ENCODE assay signal across 15 cellular contexts in the genomic region with DNA sequence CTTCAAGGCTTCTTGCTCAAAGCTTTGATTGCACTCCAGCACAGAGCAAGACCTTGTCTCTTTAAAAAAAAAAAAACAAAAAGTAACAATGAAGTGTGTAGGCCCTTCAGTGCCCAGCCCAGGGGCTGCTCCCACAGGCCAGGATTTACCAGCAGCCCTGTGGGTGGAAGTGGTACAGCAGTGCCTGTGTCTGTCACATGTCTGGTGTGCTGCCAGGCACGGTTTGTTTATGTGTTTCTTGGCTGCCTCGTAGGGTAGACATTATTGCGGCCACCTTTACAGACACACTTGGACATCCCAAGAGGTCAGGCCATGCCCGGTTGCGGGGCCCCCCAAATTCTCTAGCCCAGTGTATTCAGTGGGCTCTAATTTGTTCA. TPM values are rescaled to one million over a fixed set of nuclear protein-coding genes. Genes with fewer than 3 reads are reported as not detected.
DNase-seq lines count a peak whose midpoint lies in the region; ATAC-seq and TF ChIP-seq lines count a peak whose summit lies in the region.
"Had no signal": no experiment of that assay in that cellular context is flagged by ENCODE, and none has a peak within 500 bp of the region (broad histone marks: within the 10 kb centered on the region; RNA-seq: fewer than 3 reads in every experiment).

No MANE protein-coding gene starts in this region.

- DNase-seq in GM23248 (peak; percentile 15), caudate nucleus (lab: John Stamatoyannopoulos, UW) (peak in 30 of 61 donors; percentile 7 to 57 (median 24)), right atrium auricular region (ENCODE audit: low spot score) (no peak), renal cortical epithelial cell (ENCODE audit: low read depth) (peak; percentile 49), NCI-H1436 treated with DMSO at 0.1 percent for 48 hours (lab: John Stamatoyannopoulos, UW) (no peak)
- no peak for DNase-seq in CD4-positive, alpha-beta T cell
- DNase-seq: activated CD4-positive, alpha-beta T cell treated with anti-CD3 and anti-CD28 coated beads for 36 hours; GDM1; KBM-7; NCI-H2081 had no signal

- TF ChIP-seq POLR2A in GM18505 (IDR thresholded peaks at IDR 0.05; ENCODE audit: borderline replicate concordance, extremely low read depth, insufficient read depth, insufficient read length), result no peak

- H3K27me3 Mint-ChIP-seq in CD4-positive, alpha-beta T cell, result no peaks in the 10 kb centered on the region
- H3K27me3 Mint-ChIP-seq: activated CD4-positive, alpha-beta T cell treated with anti-CD3 and anti-CD28 coated beads for 36 hours; B cell; T-cell had no signal

- H3K4me1 ChIP-seq in GM23248 (ENCODE audit: insufficient read depth) (peaks cover 28% of the 10 kb centered on the region), right atrium auricular region (peaks cover 0 to 69% of the 10 kb centered on the region in 2 donors)

- no peak overlapping the region for H3K4me2 ChIP-seq in GM23248 (ENCODE audit: unreplicated experiment)

- 65 to 69% methylated on average over 5 of the region's 5 CpGs for WGBS in GM23248 (ENCODE audit: low coverage in 1 of 2, low lambda C conversion rate in 2 of 2, missing lambda C conversion rate in 2 of 2), 2 experiments

- no peaks in the 10 kb centered on the region for H3K27me3 ChIP-seq in GM23248 (replicated peaks; ENCODE audit: insufficient read depth)
- H3K27me3 ChIP-seq in right atrium auricular region, result no peaks in the 10 kb centered on the region
- H3K27me3 ChIP-seq in CD4-positive, alpha-beta T cell (ENCODE audit: control insufficient read depth, insufficient read depth, low read length), result no peaks in the 10 kb centered on the region

- no peak for ATAC-seq in GM18505 (IDR thresholded peaks at IDR 0.05; ENCODE audit: unreplicated experiment)
- ATAC-seq in GM18498 (IDR thresholded peaks at IDR 0.05; ENCODE audit: unreplicated experiment), result no peak
- ATAC-seq in CD4-positive, alpha-beta T cell (ENCODE audit: poor library complexity), result no peak
- ATAC-seq: activated CD4-positive, alpha-beta T cell treated with anti-CD3 and anti-CD28 coated beads for 36 hours; T-cell had no signal

- peaks cover 31% of the 10 kb centered on the region for H3F3A ChIP-seq in GM23248 (ENCODE audit: insufficient read depth)

- H3K79me2 ChIP-seq in GM23248 (ENCODE audit: insufficient read depth), result peaks cover 81% of the 10 kb centered on the region

- intact Hi-C loops in CD4-positive, alpha-beta T cell (cut with DNase I, micrococcal nuclease), result no loop called here

- H3K4me3 ChIP-seq in GM23248, result no peak overlapping the region
- H3K4me3 ChIP-seq in right atrium auricular region, result no peak overlapping the region

- CTCF ChIA-PET in CD4-positive, alpha-beta T cell (lab: Charles Lee), result no interaction called here

- H3K9me3 Mint-ChIP-seq in CD4-positive, alpha-beta T cell, result no peaks in the 10 kb centered on the region
- H3K9me3 Mint-ChIP-seq: activated T-helper 2 cell treated with anti-CD3 and anti-CD28 coated beads, Interferon-gamma antibody, Interleukin-2, Interleukin-4, amounts not matched to agents 10 μg/mL and 5 μg/mL and 100 μg/mL, durations not matched to agents 14 hours and 24 hours and 36 hours; T-cell had no signal

- no peaks in the 10 kb centered on the region for H3K9me2 ChIP-seq in GM23248 (ENCODE audit: insufficient read depth)

- no peaks in the 10 kb centered on the region for H3K9me3 ChIP-seq in GM23248 (ENCODE audit: low read depth)
- H3K9me3 ChIP-seq in right atrium auricular region, result no peaks in the 10 kb centered on the region
- H3K9me3 ChIP-seq in CD4-positive, alpha-beta T cell (ENCODE audit: control insufficient read depth, low read length), result no peaks in the 10 kb centered on the region

- in situ Hi-C loops in GM23248 (cut with MboI), result no loop called here

- H3K4me1 Mint-ChIP-seq in CD4-positive, alpha-beta T cell (ENCODE audit: low read depth), result peaks cover 15% of the 10 kb centered on the region

- peaks cover 42% of the 10 kb centered on the region for H3K36me3 ChIP-seq in GM23248 (ENCODE audit: low read depth)
- H3K36me3 ChIP-seq in right atrium auricular region, result peaks cover 65% of the 10 kb centered on the region

- H2AFZ ChIP-seq in GM23248, result no peak overlapping the region

- no peak overlapping the region for H3K27ac ChIP-seq in GM23248
- H3K27ac ChIP-seq in caudate nucleus (ENCODE audit: low read depth, low read length), result peak overlapping the region; percentile 72
- peak overlapping the region; percentile 57 to 63 for H3K27ac ChIP-seq in right atrium auricular region
- no peak overlapping the region for H3K27ac ChIP-seq in CD4-positive, alpha-beta T cell (ENCODE audit: low read depth, low read length)

- no peak for TF ChIP-seq CTCF in right atrium auricular region (IDR thresholded peaks at IDR 0.05)
- TF ChIP-seq CTCF in CD4-positive, alpha-beta T cell (IDR thresholded peaks at IDR 0.05), result no peak

- no peaks in the 10 kb centered on the region for H4K20me1 ChIP-seq in GM23248 (ENCODE audit: insufficient read depth)

- H3K9ac ChIP-seq in GM23248, result no peak overlapping the region

- no peak overlapping the region for H3K27ac Mint-ChIP-seq in CD4-positive, alpha-beta T cell
- H3K27ac Mint-ChIP-seq: activated CD4-positive, alpha-beta T cell treated with anti-CD3 and anti-CD28 coated beads for 36 hours; activated T-helper 2 cell treated with anti-CD3 and anti-CD28 coated beads, Interferon-gamma antibody, Interleukin-2, Interleukin-4, amounts not matched to agents 10 μg/mL and 5 μg/mL and 100 μg/mL, durations not matched to agents 14 hours and 24 hours and 36 hours; B cell had no signal

- POLR2A ChIA-PET in CD4-positive, alpha-beta T cell (lab: Charles Lee), result no interaction called here

- peaks cover 68% of the 10 kb centered on the region for H3K36me3 Mint-ChIP-seq in CD4-positive, alpha-beta T cell (ENCODE audit: low read depth)

- no peak overlapping the region for H3K4me3 Mint-ChIP-seq in CD4-positive, alpha-beta T cell
- H3K4me3 Mint-ChIP-seq: activated CD4-positive, alpha-beta T cell treated with anti-CD3 and anti-CD28 coated beads for 36 hours; B cell; T-cell had no signal

RNA-seq across cellular contexts. Expression of a gene that starts 12.7 kb away (rescaled TPM):
- 100 and 123 TPM in 2 replicates for total RNA-seq in GM23248 (2014; rRNA removed; shearing (Covaris generic))
- 279 and 290 TPM in 2 replicates for polyA plus RNA-seq in GM23248 (2016; fragmentation: Nextera tagmentation; extraction: Ambion mirVana)
- 100 to 1,000 TPM; 189 to 252 TPM for total RNA-seq in right atrium auricular region
- 30.6 and 60.1 TPM in 2 replicates for total RNA-seq in renal cortical epithelial cell
- 10 to 100 TPM; 38.3 to 40.3 TPM for total RNA-seq in CD4-positive, alpha-beta T cell

RNA-seq across cellular contexts. Expression of a gene that starts 29.6 kb away (rescaled TPM):
- total RNA-seq in GM23248 (2014; rRNA removed; shearing (Covaris generic)), result 69.8 and 80.3 TPM in 2 replicates
- polyA plus RNA-seq in GM23248 (2016; fragmentation: Nextera tagmentation; extraction: Ambion mirVana), result 82.5 and 83.1 TPM in 2 replicates
- total RNA-seq in right atrium auricular region (100 to 1,000 TPM; 111 to 120 TPM), renal cortical epithelial cell (14.9 and 43.3 TPM in 2 replicates)
- 10 to 100 TPM; 17.5 to 17.7 TPM for total RNA-seq in CD4-positive, alpha-beta T cell

Comparison
In these comparisons a context has a peak if more than half of its experiments do, and no peak if none do; other contexts are left out.
1. DNase-seq: peak in GM23248 (single experiment) and renal cortical epithelial cell (single experiment); none in right atrium auricular region (single experiment), CD4-positive, alpha-beta T cell (0 of 10) and NCI-H1436 treated with DMSO at 0.1 percent for 48 hours (single experiment).
2. H3K27ac ChIP-seq: peak in caudate nucleus (single experiment) and right atrium auricular region (2 of 2); none in GM23248 (single experiment) and CD4-positive, alpha-beta T cell (single experiment).